Comparison of ENCODE assay signal across 17 cellular contexts in genomic region chr2:237492137-237492890, GRCh38. TPM values are rescaled to one million over a fixed set of nuclear protein-coding genes. Genes with fewer than 3 reads are reported as not detected.
"Had no signal": no experiment of that assay in that cellular context is flagged by ENCODE, and none has a peak within 500 bp of the region (broad histone marks: within the 10 kb centered on the region; RNA-seq: fewer than 3 reads in every experiment).

No MANE protein-coding gene starts in this region.

- ATAC-seq: activated CD8-positive, alpha-beta memory T cell treated with anti-CD3 and anti-CD28 coated beads, Interleukin-2, amount 10 ng/mL, durations not matched to agents 7 days and 5 days; gastrocnemius medialis; heart right ventricle; left ventricle myocardium superior; pancreas had no signal

- H3K9ac ChIP-seq: neural progenitor cell had no signal

- H3K27ac ChIP-seq: gastrocnemius medialis, heart right ventricle, neural progenitor cell, pancreas had no signal

- H3K36me3 ChIP-seq: gastrocnemius medialis, neural progenitor cell, pancreas had no signal

- H3K4me3 Mint-ChIP-seq: activated CD8-positive, alpha-beta memory T cell treated with anti-CD3 and anti-CD28 coated beads, Interleukin-2, amount 10 ng/mL, durations not matched to agents 7 days and 5 days; activated naive CD8-positive, alpha-beta T cell; activated T-cell treated with anti-CD3 and anti-CD28 coated beads, Interleukin-2, amount 50 U/mL, for 24 hours; neural progenitor cell had no signal

- H3K9me3 ChIP-seq: pancreas, vagina had no signal

- H3K4me1 Mint-ChIP-seq: activated CD8-positive, alpha-beta memory T cell treated with anti-CD3 and anti-CD28 coated beads, Interleukin-2, amount 10 ng/mL, durations not matched to agents 7 days and 5 days had no signal

- H2AFZ ChIP-seq: neural progenitor cell had no signal

- H3K4me2 ChIP-seq: neural progenitor cell had no signal

- FAIRE-seq: pancreas had no signal

- H3K4me3 ChIP-seq: heart right ventricle, neural progenitor cell, pancreas, vagina had no signal

- DNase-seq: activated CD4-positive, alpha-beta T cell treated with anti-CD3 and anti-CD28 coated beads, Interleukin-2, amount 50 U/mL, for 48 hours; activated CD4-positive, CD25-positive, alpha-beta regulatory T cell treated with anti-CD3 and anti-CD28 coated beads, Interleukin-2, amount 50 U/mL, for 72 hours; activated CD8-positive, alpha-beta memory T cell treated with anti-CD3 and anti-CD28 coated beads, Interleukin-2, amount 10 ng/mL, durations not matched to agents 7 days and 5 days; activated effector memory CD4-positive, alpha-beta T cell treated with anti-CD3 and anti-CD28 coated beads, Interleukin-2, amount 50 U/mL, for 16 hours; activated T-cell treated with anti-CD3 and anti-CD28 coated beads, Interleukin-2, amount 50 U/mL, for 24 hours; gastrocnemius medialis; heart right ventricle; islet precursor cell; left ventricle myocardium superior; stimulated activated CD4-positive, alpha-beta T cell treated with anti-CD3 and anti-CD28 coated beads, Interleukin-15, amount 100 ng/mL, for 24 hours; stimulated activated CD4-positive, alpha-beta T cell treated with anti-CD3 and anti-CD28 coated beads, Interleukin-4, amount 100 ng/mL, for 24 hours had no signal

- H3K36me3 Mint-ChIP-seq: activated CD8-positive, alpha-beta memory T cell treated with anti-CD3 and anti-CD28 coated beads, Interleukin-2, amount 10 ng/mL, durations not matched to agents 7 days and 5 days had no signal

- H3K27ac Mint-ChIP-seq: activated CD8-positive, alpha-beta memory T cell treated with anti-CD3 and anti-CD28 coated beads, Interleukin-2, amount 10 ng/mL, durations not matched to agents 7 days and 5 days; activated naive CD8-positive, alpha-beta T cell; activated T-cell treated with anti-CD3 and anti-CD28 coated beads, Interleukin-2, amount 50 U/mL, for 24 hours; neural progenitor cell had no signal

- H3K27me3 ChIP-seq: pancreas, vagina had no signal

RNA-seq across cellular contexts. Expression of gene MLPH, which starts 5.3 kb away (rescaled TPM):
- total RNA-seq: activated CD8-positive, alpha-beta memory T cell treated with anti-CD3 and anti-CD28 coated beads, Interleukin-2, amount 10 ng/mL, durations not matched to agents 7 days and 5 days; skeletal muscle tissue; T-helper 2 cell treated with Interferon-gamma antibody and Interleukin-4, amounts not matched to agents 100 ng/mL and 5 ng/mL, for 36 hours had no signal
